32 cellular contexts compared by ENCODE assay signal in genomic region chr1:19920132-19920710, GRCh38. TPM values are rescaled to one million over a fixed set of nuclear protein-coding genes. Genes with fewer than 3 reads are reported as not detected.
"Had no signal": no experiment of that assay in that cellular context is flagged by ENCODE, and none has a peak within 500 bp of the region (broad histone marks: within the 10 kb centered on the region; RNA-seq: fewer than 3 reads in every experiment).

No MANE protein-coding gene starts in this region.

- H3K4me3 ChIP-seq: esophagus squamous epithelium, heart right ventricle, left lung, psoas muscle, sigmoid colon, skin epidermis, spleen, tibial artery, upper lobe of left lung had no signal

- H3K4me1 ChIP-seq: left lung, psoas muscle, sigmoid colon, tibial artery had no signal

- H3K36me3 ChIP-seq: esophagus squamous epithelium, left lung, sigmoid colon had no signal

- H3K9me3 ChIP-seq: esophagus squamous epithelium, heart right ventricle, left lung, psoas muscle, sigmoid colon, spleen, testis, tibial artery, upper lobe of left lung had no signal

- DNase-seq: cortex of kidney; effector memory CD8-positive, alpha-beta T cell; erythroblast; esophagus squamous epithelium; foreskin melanocyte; glutamatergic neuron; heart right ventricle; hippocampal formation; left cardiac atrium; left lung; natural killer cell; posterior cingulate gyrus; psoas muscle; right cardiac atrium; sigmoid colon; spleen; stimulated activated CD4-positive, alpha-beta T cell treated with anti-CD3 and anti-CD28 coated beads, Interleukin-4, amount 100 ng/mL, for 4 hours; stimulated activated naive CD8-positive, alpha-beta T cell treated with anti-CD3 and anti-CD28 coated beads, Interleukin-15, Interleukin-2, amounts not matched to agents 100 U/mL and 50 U/mL, for 24 hours; substantia nigra; testis; tibial artery had no signal

- H3K27ac ChIP-seq: esophagus squamous epithelium, heart right ventricle, left lung, psoas muscle, sigmoid colon, skin epidermis, spleen, tibial artery, upper lobe of left lung had no signal

- H3K27me3 ChIP-seq: sigmoid colon, testis, upper lobe of left lung had no signal

- ATAC-seq: effector memory CD8-positive, alpha-beta T cell; left cardiac atrium; left lung; natural killer cell; psoas muscle; right cardiac atrium; stimulated activated memory B cell treated with anti-CD40 and anti-IgM and Interleukin-4, amounts not matched to agents 10 μg/mL and 1 μg/mL and 100 μg/mL, for 72 hours; stimulated activated naive CD8-positive, alpha-beta T cell treated with anti-CD3 and anti-CD28 coated beads, Interleukin-15, Interleukin-2, amounts not matched to agents 100 U/mL and 50 U/mL, for 24 hours had no signal

RNA-seq across cellular contexts. Expression of gene PLA2G2E, which starts 3.2 kb away (rescaled TPM):
- total RNA-seq: dermis microvascular lymphatic vessel endothelial cell, esophagus squamous epithelium, heart right ventricle, kidney epithelial cell, left cardiac atrium, left lung, lower leg skin, lung microvascular endothelial cell, mesenteric fat pad, natural killer cell, osteocyte, psoas muscle, renal cortical epithelial cell, right cardiac atrium, sigmoid colon, spleen, testis, upper lobe of left lung had no signal
- polyA plus RNA-seq: heart right ventricle, neural cell, psoas muscle, right cardiac atrium, sigmoid colon, spleen had no signal

RNA-seq across cellular contexts. Expression of gene PLA2G2A, which starts 59.2 kb away (rescaled TPM):
- total RNA-seq: dermis microvascular lymphatic vessel endothelial cell, kidney epithelial cell, lung microvascular endothelial cell, natural killer cell, osteocyte, renal cortical epithelial cell had no signal
- polyA plus RNA-seq: neural cell had no signal
